Comparison of ENCODE assay signal across 1 cellular context in genomic region chr4:98383431-98384106, GRCh38.
TF ChIP-seq lines count a peak whose summit lies in the region.

No MANE protein-coding gene starts in this region.

TF ChIP-seq in WTC11, 78 proteins besides CTCF, POLR2A, EP300 and RAD21 (continued from another document):
- no peak for TF ChIP-seq E2F1 (CRISPR knock-in tag; IDR thresholded peaks at IDR 0.05)
- no peak for TF ChIP-seq NR1H2 (CRISPR knock-in tag; IDR thresholded peaks at IDR 0.05)
- no peak for TF ChIP-seq MLX (CRISPR knock-in tag; IDR thresholded peaks at IDR 0.05)
- no peak for TF ChIP-seq ELF4 (CRISPR knock-in tag; IDR thresholded peaks at IDR 0.05; ENCODE audit: low read depth)
- TF ChIP-seq SMAD3 (CRISPR knock-in tag; IDR thresholded peaks at IDR 0.05; ENCODE audit: borderline replicate concordance), result no peak
- no peak for TF ChIP-seq ZNF317 (CRISPR knock-in tag; IDR thresholded peaks at IDR 0.05; ENCODE audit: borderline replicate concordance, low read depth)
- no peak for TF ChIP-seq ATF1 (CRISPR knock-in tag; IDR thresholded peaks at IDR 0.05)
- TF ChIP-seq, protein P1, sequence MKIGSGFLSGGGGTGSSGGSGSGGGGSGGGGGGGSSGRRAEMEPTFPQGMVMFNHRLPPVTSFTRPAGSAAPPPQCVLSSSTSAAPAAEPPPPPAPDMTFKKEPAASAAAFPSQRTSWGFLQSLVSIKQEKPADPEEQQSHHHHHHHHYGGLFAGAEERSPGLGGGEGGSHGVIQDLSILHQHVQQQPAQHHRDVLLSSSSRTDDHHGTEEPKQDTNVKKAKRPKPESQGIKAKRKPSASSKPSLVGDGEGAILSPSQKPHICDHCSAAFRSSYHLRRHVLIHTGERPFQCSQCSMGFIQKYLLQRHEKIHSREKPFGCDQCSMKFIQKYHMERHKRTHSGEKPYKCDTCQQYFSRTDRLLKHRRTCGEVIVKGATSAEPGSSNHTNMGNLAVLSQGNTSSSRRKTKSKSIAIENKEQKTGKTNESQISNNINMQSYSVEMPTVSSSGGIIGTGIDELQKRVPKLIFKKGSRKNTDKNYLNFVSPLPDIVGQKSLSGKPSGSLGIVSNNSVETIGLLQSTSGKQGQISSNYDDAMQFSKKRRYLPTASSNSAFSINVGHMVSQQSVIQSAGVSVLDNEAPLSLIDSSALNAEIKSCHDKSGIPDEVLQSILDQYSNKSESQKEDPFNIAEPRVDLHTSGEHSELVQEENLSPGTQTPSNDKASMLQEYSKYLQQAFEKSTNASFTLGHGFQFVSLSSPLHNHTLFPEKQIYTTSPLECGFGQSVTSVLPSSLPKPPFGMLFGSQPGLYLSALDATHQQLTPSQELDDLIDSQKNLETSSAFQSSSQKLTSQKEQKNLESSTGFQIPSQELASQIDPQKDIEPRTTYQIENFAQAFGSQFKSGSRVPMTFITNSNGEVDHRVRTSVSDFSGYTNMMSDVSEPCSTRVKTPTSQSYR (CRISPR knock-in tag; IDR thresholded peaks at IDR 0.05), result no peak
- TF ChIP-seq, protein P2, sequence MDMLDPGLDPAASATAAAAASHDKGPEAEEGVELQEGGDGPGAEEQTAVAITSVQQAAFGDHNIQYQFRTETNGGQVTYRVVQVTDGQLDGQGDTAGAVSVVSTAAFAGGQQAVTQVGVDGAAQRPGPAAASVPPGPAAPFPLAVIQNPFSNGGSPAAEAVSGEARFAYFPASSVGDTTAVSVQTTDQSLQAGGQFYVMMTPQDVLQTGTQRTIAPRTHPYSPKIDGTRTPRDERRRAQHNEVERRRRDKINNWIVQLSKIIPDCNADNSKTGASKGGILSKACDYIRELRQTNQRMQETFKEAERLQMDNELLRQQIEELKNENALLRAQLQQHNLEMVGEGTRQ (CRISPR knock-in tag; IDR thresholded peaks at IDR 0.05), result no peak
- TF ChIP-seq ZNF138 (CRISPR knock-in tag; conservative IDR thresholded peaks at IDR 0.05), result no peak
- TF ChIP-seq, protein P3, sequence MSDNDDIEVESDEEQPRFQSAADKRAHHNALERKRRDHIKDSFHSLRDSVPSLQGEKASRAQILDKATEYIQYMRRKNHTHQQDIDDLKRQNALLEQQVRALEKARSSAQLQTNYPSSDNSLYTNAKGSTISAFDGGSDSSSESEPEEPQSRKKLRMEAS (CRISPR knock-in tag; IDR thresholded peaks at IDR 0.05), result no peak
- no peak for TF ChIP-seq NFE2L1 (CRISPR knock-in tag; IDR thresholded peaks at IDR 0.05)
- no peak for TF ChIP-seq ATF6 (CRISPR knock-in tag; IDR thresholded peaks at IDR 0.05)
- TF ChIP-seq, protein P4, sequence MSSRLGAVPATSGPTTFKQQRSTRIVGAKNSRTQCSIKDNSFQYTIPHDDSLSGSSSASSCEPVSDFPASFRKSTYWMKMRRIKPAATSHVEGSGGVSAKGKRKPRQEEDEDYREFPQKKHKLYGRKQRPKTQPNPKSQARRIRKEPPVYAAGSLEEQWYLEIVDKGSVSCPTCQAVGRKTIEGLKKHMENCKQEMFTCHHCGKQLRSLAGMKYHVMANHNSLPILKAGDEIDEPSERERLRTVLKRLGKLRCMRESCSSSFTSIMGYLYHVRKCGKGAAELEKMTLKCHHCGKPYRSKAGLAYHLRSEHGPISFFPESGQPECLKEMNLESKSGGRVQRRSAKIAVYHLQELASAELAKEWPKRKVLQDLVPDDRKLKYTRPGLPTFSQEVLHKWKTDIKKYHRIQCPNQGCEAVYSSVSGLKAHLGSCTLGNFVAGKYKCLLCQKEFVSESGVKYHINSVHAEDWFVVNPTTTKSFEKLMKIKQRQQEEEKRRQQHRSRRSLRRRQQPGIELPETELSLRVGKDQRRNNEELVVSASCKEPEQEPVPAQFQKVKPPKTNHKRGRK (CRISPR knock-in tag; IDR thresholded peaks at IDR 0.05; ENCODE audit: borderline replicate concordance), result no peak
